1 cellular context compared by ENCODE assay signal in the genomic region with DNA sequence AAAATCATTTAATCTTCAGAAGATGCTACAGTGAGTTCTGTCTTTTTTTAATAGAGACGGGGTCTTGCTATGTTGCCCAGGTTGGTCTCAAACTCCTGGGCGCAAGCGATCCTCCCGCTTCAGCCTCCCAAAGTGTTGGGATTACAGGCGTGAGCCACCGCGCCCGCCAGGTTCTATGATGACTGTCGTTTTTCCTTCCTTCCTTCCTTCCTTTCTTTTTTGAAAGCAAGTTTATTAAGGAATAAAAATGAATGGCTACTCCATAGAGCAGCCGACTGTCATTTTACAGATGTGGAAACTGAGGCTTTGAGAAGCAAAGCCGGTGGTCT.
TF ChIP-seq lines count a peak whose summit lies in the region.

No MANE protein-coding gene starts in this region.

TF ChIP-seq in endothelial cell of umbilical vein, 7 proteins besides CTCF, POLR2A, EP300 and RAD21:
- TF ChIP-seq JUN (IDR thresholded peaks at IDR 0.05; ENCODE audit: borderline replicate concordance, insufficient read depth, insufficient read length, low read depth) (no peak), EZH2 (IDR thresholded peaks at IDR 0.05; ENCODE audit: borderline replicate concordance, low read depth, low read length, severe bottlenecking) (no peak), FOS (IDR thresholded peaks at IDR 0.05; ENCODE audit: borderline replicate concordance, insufficient read depth, low read length) (no peak), MYC (IDR thresholded peaks at IDR 0.05; ENCODE audit: low read depth, low read length) (no peak), GATA2 (IDR thresholded peaks at IDR 0.05; ENCODE audit: insufficient read depth, insufficient read length, low read depth, low read length) (no peak)
- TF ChIP-seq, protein P1, sequence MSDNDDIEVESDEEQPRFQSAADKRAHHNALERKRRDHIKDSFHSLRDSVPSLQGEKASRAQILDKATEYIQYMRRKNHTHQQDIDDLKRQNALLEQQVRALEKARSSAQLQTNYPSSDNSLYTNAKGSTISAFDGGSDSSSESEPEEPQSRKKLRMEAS (IDR thresholded peaks at IDR 0.05; ENCODE audit: insufficient read depth, insufficient read length), result no peak
